22 cellular contexts compared by ENCODE assay signal in the genomic region with DNA sequence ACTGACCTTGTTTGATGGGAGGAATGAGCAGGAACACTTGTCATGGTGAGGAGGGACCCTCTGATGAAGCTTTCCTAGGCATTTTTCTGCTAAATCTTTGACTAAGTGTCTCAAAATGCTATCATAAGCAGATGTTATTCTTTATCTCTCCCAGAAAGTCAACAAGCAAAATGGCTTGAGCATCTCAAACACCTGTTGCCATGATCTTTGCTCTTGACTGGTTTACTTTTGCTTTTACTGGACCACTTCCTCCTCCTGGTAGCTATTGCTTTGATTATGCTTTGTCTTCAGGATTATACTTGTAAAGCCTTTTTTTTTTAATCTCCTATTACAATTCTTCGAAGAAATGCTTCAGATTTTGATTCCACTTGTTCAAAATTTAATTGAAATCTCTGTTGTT.
"Had no signal": no experiment of that assay in that cellular context is flagged by ENCODE, and none has a peak within 500 bp of the region (broad histone marks: within the 10 kb centered on the region; RNA-seq: fewer than 3 reads in every experiment).

No MANE protein-coding gene starts in this region.

- H3K36me3 ChIP-seq: brain microvascular endothelial cell, transverse colon had no signal

- FAIRE-seq: astrocyte, endothelial cell of umbilical vein had no signal

- H3K27me3 ChIP-seq: brain microvascular endothelial cell, gastroesophageal sphincter, hepatocyte, testis, transverse colon had no signal

- H3K27ac ChIP-seq: brain microvascular endothelial cell, gastroesophageal sphincter, hepatocyte, testis, transverse colon had no signal

- H3K9me3 ChIP-seq: mucosa of descending colon, testis, transverse colon had no signal

- H3K4me1 ChIP-seq: gastroesophageal sphincter, testis, transverse colon had no signal

- H3K4me3 ChIP-seq: gastroesophageal sphincter, hepatocyte, mucosa of descending colon, testis, transverse colon had no signal

- DNase-seq: activated CD4-positive, alpha-beta memory T cell treated with anti-CD3 and anti-CD28 coated beads, Interleukin-2, amount 10 ng/mL, durations not matched to agents 7 days and 5 days; activated CD4-positive, alpha-beta T cell treated with anti-CD3 and anti-CD28 coated beads, Interleukin-2, amount 10 ng/mL, durations not matched to agents 24 days and 14 days; activated CD4-positive, CD25-positive, alpha-beta regulatory T cell treated with anti-CD3 and anti-CD28 coated beads, Interleukin-2, amount 50 U/mL, for 72 hours; activated CD8-positive, alpha-beta memory T cell treated with anti-CD3 and anti-CD28 coated beads, Interleukin-2, amount 50 U/mL, for 48 hours; activated gamma-delta T cell; activated naive CD4-positive, alpha-beta T cell treated with anti-CD3 and anti-CD28 coated beads, Interleukin-2, amount 50 U/mL, for 16 hours; activated T-cell treated with anti-CD3 and anti-CD28 coated beads, Interleukin-2, amount 50 U/mL, for 24 hours; amniotic stem cell; brain microvascular endothelial cell; caudate nucleus; islet precursor cell; left ventricle myocardium superior; mucosa of descending colon; right cardiac atrium; stimulated activated CD4-positive, alpha-beta T cell treated with anti-CD3 and anti-CD28 coated beads, Interleukin-2, amount 100 ng/mL, for 48 hours; stimulated activated naive CD8-positive, alpha-beta T cell treated with anti-CD3 and anti-CD28 coated beads, Interleukin-15, Interleukin-2, amounts not matched to agents 100 U/mL and 50 U/mL, for 24 hours; testis; transverse colon had no signal
